In genomic region chr7:106858618-106859532, GRCh38 we compare ENCODE assay signal across 1 cellular context.
TF ChIP-seq lines count a peak whose summit lies in the region.

No MANE protein-coding gene starts in this region.

TF ChIP-seq in HCT116, 20 proteins besides CTCF, POLR2A, EP300 and RAD21 (continued from another document):
- no peak for TF ChIP-seq REST (IDR thresholded peaks at IDR 0.05; ENCODE audit: low read depth)
- TF ChIP-seq CBX3 (IDR thresholded peaks at IDR 0.05; ENCODE audit: low read depth): no peak
- no peak for TF ChIP-seq EGR1 (IDR thresholded peaks at IDR 0.05; ENCODE audit: low read depth)
- TF ChIP-seq EZH2phosphoT487 (IDR thresholded peaks at IDR 0.05; ENCODE audit: borderline replicate concordance): no peak
- no peak for TF ChIP-seq ZBTB33 (IDR thresholded peaks at IDR 0.05; ENCODE audit: extremely low read depth, insufficient replicate concordance, low read length)
